ENCODE assay signal across 9 cellular contexts in the genomic region with DNA sequence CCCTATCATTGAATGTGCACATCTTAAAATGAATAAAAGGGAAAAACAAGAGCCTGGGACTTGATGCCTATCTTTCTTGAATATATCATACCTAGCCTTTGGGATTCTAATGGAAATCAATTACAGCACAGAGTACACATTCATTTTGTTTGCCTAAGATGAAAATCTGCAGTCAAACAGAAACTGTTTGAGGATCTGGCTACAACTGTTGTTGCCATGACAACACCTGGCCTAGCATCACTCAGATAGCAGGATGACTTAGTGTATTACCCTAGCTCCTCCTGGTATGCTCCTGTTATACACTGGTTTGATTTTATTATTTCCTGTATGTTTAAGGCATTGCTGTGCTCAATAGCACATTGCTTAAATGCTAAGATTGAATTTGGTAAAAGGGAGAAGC.
A peak's percentile ranks its signal among the peaks of the same experiment; 100 is the strongest.
DNase-seq lines count a peak whose midpoint lies in the region; ATAC-seq and TF ChIP-seq lines count a peak whose summit lies in the region.
"Had no signal": no experiment of that assay in that cellular context is flagged by ENCODE, and none has a peak within 500 bp of the region (broad histone marks: within the 10 kb centered on the region; RNA-seq: fewer than 3 reads in every experiment).

No MANE protein-coding gene starts in this region.

- intact Hi-C loops in MCF 10A (cut with micrococcal nuclease): no loop called here

- POLR2A ChIA-PET in MCF 10A (lab: Yijun Ruan, JAX): no interaction called here

- no peak overlapping the region for H3K27ac Mint-ChIP-seq in MCF 10A (ENCODE audit: low read depth, unreplicated experiment)

- H3K9me3 Mint-ChIP-seq in MCF 10A (ENCODE audit: unreplicated experiment): peaks cover 20% of the 10 kb centered on the region

- peak; percentile 81 for ATAC-seq in HG03135 (IDR thresholded peaks at IDR 0.05; ENCODE audit: unreplicated experiment)
- no peak for ATAC-seq in left lobe of liver

- no peaks in the 10 kb centered on the region for H3K27me3 Mint-ChIP-seq in MCF 10A (ENCODE audit: insufficient read depth, unreplicated experiment)

- H3K4me1 Mint-ChIP-seq in MCF 10A (ENCODE audit: insufficient read depth, unreplicated experiment): no peaks in the 10 kb centered on the region

- no peak overlapping the region for H3K4me3 Mint-ChIP-seq in MCF 10A (ENCODE audit: unreplicated experiment)

- BruUV-seq in MCF 10A (replicated peaks; lab: Mats Ljungman, UMichigan): no TSS peak

- in situ Hi-C loops in T47D (cut with HindIII; ENCODE audit: low pct_unique_long_range_greater_than_20kb, low sequenced_read_pairs): no loop called here

- peak; percentile 35 to 73 for DNase-seq in T47D (ENCODE audit: low read depth in 1 of 2, low spot score in 1 of 2)
- no peak for DNase-seq in MCF 10A (ENCODE audit: unreplicated experiment)
- DNase-seq in NCI-H526 treated with DMSO at 0.1 percent for 48 hours (lab: John Stamatoyannopoulos, UW): peak; percentile 30
- DNase-seq in NCI-H2171 (lab: John Stamatoyannopoulos, UW): no peak
- no peak for DNase-seq in HPDE6-E6E7 (ENCODE audit: extremely low spot score)
- no peak for DNase-seq in A172 (ENCODE audit: low spot score)
- no peak for DNase-seq in left lobe of liver (ENCODE audit: low spot score)
- DNase-seq: stimulated activated naive CD4-positive, alpha-beta T cell treated with Interleukin-2 at 50 U/mL for 16 hours had no signal

- no peak for TF ChIP-seq CTCF in MCF 10A (IDR thresholded peaks at IDR 0.05; ENCODE audit: unreplicated experiment)

- CTCF ChIA-PET in MCF 10A (lab: Yijun Ruan, JAX): interaction anchor here (1.0 to 7.7 kb wide), 3 partner anchors 9 to 51 kb away, joined by 3 to 51 read pairs (median 3); no protein-coding TSS in a partner anchor

- H3K36me3 Mint-ChIP-seq in MCF 10A (ENCODE audit: insufficient read depth, unreplicated experiment): peaks cover 6% of the 10 kb centered on the region

Comparison
In these comparisons a context has a peak if more than half of its experiments do, and no peak if none do; other contexts are left out.
1. DNase-seq: peak in T47D (2 of 2) and NCI-H526 treated with DMSO at 0.1 percent for 48 hours (single experiment); none in MCF 10A (single experiment), NCI-H2171 (single experiment), HPDE6-E6E7 (single experiment), A172 (single experiment) and left lobe of liver (single experiment).